ENCODE assay signal across 15 cellular contexts in genomic region chr7:110541962-110542361, GRCh38.
DNase-seq lines count a peak whose midpoint lies in the region; ATAC-seq and TF ChIP-seq lines count a peak whose summit lies in the region.
"Had no signal": no experiment of that assay in that cellular context is flagged by ENCODE, and none has a peak within 500 bp of the region (broad histone marks: within the 10 kb centered on the region; RNA-seq: fewer than 3 reads in every experiment).

No MANE protein-coding gene starts in this region.

- ATAC-seq in RWPE2 (ENCODE audit: low read depth): peak; percentile 89
- ATAC-seq: GM23338, K562 had no signal

- TF ChIP-seq CTCF in RWPE2 (IDR thresholded peaks at IDR 0.05; ENCODE audit: poor library complexity, severe bottlenecking) (no peak), ascending aorta (IDR thresholded peaks at IDR 0.05) (no peak)

- H3K27ac ChIP-seq in RWPE2 (ENCODE audit: poor library complexity, severe bottlenecking) (peak overlapping the region; percentile 77), ascending aorta (no peak overlapping the region)

- intact Hi-C loops in ascending aorta (cut with DNase I): no loop called here

- peak; percentile 13 for DNase-seq in A172 (ENCODE audit: low spot score)
- DNase-seq in EH (ENCODE audit: low read depth): peak; percentile 89
- no peak for DNase-seq in RWPE2 (ENCODE audit: low spot score)
- DNase-seq in fibroblast of gingiva (ENCODE audit: low read depth): peak; percentile 11
- no peak for DNase-seq in ascending aorta (ENCODE audit: low spot score in 2 of 2)
- no peak for DNase-seq in CD1c-positive myeloid dendritic cell (ENCODE audit: extremely low spot score)
- DNase-seq in cerebellar nuclear complex (lab: John Stamatoyannopoulos, UW): no peak
- no peak for DNase-seq in DMS 273 (lab: John Stamatoyannopoulos, UW; ENCODE audit: unreplicated experiment)
- DNase-seq: Calu3; CD4-positive, alpha-beta memory T cell; NCI-H1436 treated with DMSO at 0.1 percent for 48 hours; NCI-H2081; NCI-H774 had no signal

- H3K4me1 ChIP-seq in RWPE2 (ENCODE audit: insufficient read depth, poor library complexity, severe bottlenecking) (peaks cover 27% of the 10 kb centered on the region), ascending aorta (no peaks in the 10 kb centered on the region)

- no peaks in the 10 kb centered on the region for H3K27me3 ChIP-seq in RWPE2 (ENCODE audit: insufficient read depth, poor library complexity, severe bottlenecking)
- H3K27me3 ChIP-seq in ascending aorta: no peaks in the 10 kb centered on the region

- no peaks in the 10 kb centered on the region for H3K36me3 ChIP-seq in RWPE2 (ENCODE audit: low read depth)
- H3K36me3 ChIP-seq in ascending aorta: no peaks in the 10 kb centered on the region

- no peaks in the 10 kb centered on the region for H3K9me3 ChIP-seq in RWPE2 (ENCODE audit: severe bottlenecking)
- H3K9me3 ChIP-seq in ascending aorta: no peaks in the 10 kb centered on the region

- H3K4me3 ChIP-seq in RWPE2 (ENCODE audit: severe bottlenecking): no peak overlapping the region
- H3K4me3 ChIP-seq in ascending aorta: no peak overlapping the region
- H3K4me3 ChIP-seq: GM23338, K562 had no signal

Comparison
In these comparisons a context has a peak if more than half of its experiments do, and no peak if none do; other contexts are left out.
1. DNase-seq: peak in A172 (single experiment), EH (single experiment) and fibroblast of gingiva (single experiment); none in RWPE2 (single experiment), ascending aorta (0 of 2), CD1c-positive myeloid dendritic cell (single experiment), cerebellar nuclear complex (0 of 2) and DMS 273 (single experiment).